In the genomic region with DNA sequence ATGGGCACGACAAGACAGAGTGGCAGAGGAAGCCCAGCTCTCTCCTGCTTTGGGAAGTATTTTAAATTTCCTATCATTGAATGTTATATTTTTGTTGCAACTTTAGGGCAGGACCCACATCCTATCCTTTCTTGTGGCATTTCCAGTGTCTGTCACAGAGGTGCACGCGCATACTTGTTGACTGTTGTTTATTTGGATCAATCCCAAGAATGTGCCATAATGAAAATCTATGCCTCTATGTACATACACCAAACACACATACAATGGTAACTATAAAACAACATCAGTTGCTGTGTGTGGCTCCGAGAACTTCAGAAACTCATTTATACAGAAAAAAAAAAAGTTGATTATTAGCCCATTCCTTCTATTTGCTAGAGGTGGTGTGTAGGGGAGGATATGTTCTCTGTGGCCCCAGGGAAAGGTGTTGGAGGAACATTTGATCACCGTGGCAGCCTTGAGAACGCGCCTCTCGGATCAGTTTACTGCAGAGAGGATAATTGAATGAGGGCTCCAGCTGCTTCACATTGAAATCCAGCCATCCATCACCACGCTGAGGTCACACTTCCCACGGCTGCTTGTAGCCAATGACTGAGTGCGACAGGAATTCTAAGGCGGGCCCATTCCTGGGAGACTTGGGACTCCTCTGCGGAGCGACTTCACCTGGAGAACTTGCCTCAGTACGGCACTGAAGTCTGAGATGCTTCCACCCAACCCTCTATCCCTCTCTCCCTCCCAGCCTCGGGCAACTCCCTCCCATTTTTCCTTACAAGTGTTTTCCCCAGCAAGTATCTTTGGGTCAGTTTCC, we compare ENCODE assay signal across 1 cellular context.
TF ChIP-seq lines count a peak whose summit lies in the region.

No MANE protein-coding gene starts in this region.

TF ChIP-seq in WTC11, 78 proteins besides CTCF, POLR2A, EP300 and RAD21:
- TF ChIP-seq, protein P1, sequence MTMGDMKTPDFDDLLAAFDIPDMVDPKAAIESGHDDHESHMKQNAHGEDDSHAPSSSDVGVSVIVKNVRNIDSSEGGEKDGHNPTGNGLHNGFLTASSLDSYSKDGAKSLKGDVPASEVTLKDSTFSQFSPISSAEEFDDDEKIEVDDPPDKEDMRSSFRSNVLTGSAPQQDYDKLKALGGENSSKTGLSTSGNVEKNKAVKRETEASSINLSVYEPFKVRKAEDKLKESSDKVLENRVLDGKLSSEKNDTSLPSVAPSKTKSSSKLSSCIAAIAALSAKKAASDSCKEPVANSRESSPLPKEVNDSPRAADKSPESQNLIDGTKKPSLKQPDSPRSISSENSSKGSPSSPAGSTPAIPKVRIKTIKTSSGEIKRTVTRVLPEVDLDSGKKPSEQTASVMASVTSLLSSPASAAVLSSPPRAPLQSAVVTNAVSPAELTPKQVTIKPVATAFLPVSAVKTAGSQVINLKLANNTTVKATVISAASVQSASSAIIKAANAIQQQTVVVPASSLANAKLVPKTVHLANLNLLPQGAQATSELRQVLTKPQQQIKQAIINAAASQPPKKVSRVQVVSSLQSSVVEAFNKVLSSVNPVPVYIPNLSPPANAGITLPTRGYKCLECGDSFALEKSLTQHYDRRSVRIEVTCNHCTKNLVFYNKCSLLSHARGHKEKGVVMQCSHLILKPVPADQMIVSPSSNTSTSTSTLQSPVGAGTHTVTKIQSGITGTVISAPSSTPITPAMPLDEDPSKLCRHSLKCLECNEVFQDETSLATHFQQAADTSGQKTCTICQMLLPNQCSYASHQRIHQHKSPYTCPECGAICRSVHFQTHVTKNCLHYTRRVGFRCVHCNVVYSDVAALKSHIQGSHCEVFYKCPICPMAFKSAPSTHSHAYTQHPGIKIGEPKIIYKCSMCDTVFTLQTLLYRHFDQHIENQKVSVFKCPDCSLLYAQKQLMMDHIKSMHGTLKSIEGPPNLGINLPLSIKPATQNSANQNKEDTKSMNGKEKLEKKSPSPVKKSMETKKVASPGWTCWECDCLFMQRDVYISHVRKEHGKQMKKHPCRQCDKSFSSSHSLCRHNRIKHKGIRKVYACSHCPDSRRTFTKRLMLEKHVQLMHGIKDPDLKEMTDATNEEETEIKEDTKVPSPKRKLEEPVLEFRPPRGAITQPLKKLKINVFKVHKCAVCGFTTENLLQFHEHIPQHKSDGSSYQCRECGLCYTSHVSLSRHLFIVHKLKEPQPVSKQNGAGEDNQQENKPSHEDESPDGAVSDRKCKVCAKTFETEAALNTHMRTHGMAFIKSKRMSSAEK (CRISPR knock-in tag; IDR thresholded peaks at IDR 0.05; ENCODE audit: borderline replicate concordance), result no peak
